Comparison of ENCODE assay signal across 8 cellular contexts in genomic region chr11:119205080-119205479, GRCh38. TPM values are rescaled to one million over a fixed set of nuclear protein-coding genes. Genes with fewer than 3 reads are reported as not detected.
A peak's percentile ranks its signal among the peaks of the same experiment; 100 is the strongest.
DNase-seq lines count a peak whose midpoint lies in the region; ATAC-seq and TF ChIP-seq lines count a peak whose summit lies in the region.

No MANE protein-coding gene starts in this region.

- DNase-seq in GM12865 (ENCODE audit: low read depth) (peak; percentile 49), esophagus muscularis mucosa (ENCODE audit: extremely low spot score) (no peak), NCI-H69 (lab: John Stamatoyannopoulos, UW) (no peak), cerebellar cortex (ENCODE audit: low spot score) (no peak), NCI-H1048 (lab: John Stamatoyannopoulos, UW) (no peak)

- TF ChIP-seq POLR2A in esophagus muscularis mucosa (IDR thresholded peaks at IDR 0.05; ENCODE audit: low read depth): no peak

- H3K79me2 ChIP-seq in OCI-LY3 (ENCODE audit: low read length): peaks cover 39% of the 10 kb centered on the region

- no peak overlapping the region for H2AFZ ChIP-seq in OCI-LY3 (ENCODE audit: low read depth, low read length)

- peak overlapping the region; percentile 85 for H3K4me2 ChIP-seq in OCI-LY3 (ENCODE audit: low read length)

- H4K20me1 ChIP-seq in OCI-LY3 (ENCODE audit: insufficient read depth, low read length): peaks cover 21% of the 10 kb centered on the region

- no peak for ATAC-seq in HG03460 (IDR thresholded peaks at IDR 0.05; ENCODE audit: unreplicated experiment)

- no peaks in the 10 kb centered on the region for H3K27me3 ChIP-seq in OCI-LY3 (ENCODE audit: low read depth, low read length)
- H3K27me3 ChIP-seq in esophagus muscularis mucosa: no peaks in the 10 kb centered on the region
- H3K27me3 ChIP-seq in rectal smooth muscle tissue (ENCODE audit: control insufficient read depth, insufficient read depth, low read length): no peaks in the 10 kb centered on the region

- H3K4me1 ChIP-seq in OCI-LY3 (ENCODE audit: low read length) (peaks cover 18% of the 10 kb centered on the region), esophagus muscularis mucosa (peaks cover 11 to 38% (median 35%) of the 10 kb centered on the region in 4 donors), rectal smooth muscle tissue (ENCODE audit: control insufficient read depth, insufficient read depth, low read length) (peaks cover 8% of the 10 kb centered on the region)

- WGBS in esophagus muscularis mucosa: 58% methylated on average over 10 of the region's 10 CpGs

- intact Hi-C loops in esophagus muscularis mucosa (cut with DNase I): loop anchor here (5.0 kb wide), 2 partner anchors 77 to 117 kb away; no protein-coding TSS in a partner anchor

- TF ChIP-seq CTCF in GM12865 (IDR thresholded peaks at IDR 0.05; ENCODE audit: insufficient read depth, low read depth, low read length, missing control alignments): no peak
- TF ChIP-seq CTCF in OCI-LY3 (IDR thresholded peaks at IDR 0.05; ENCODE audit: low read depth, low read length): no peak
- TF ChIP-seq CTCF in esophagus muscularis mucosa (IDR thresholded peaks at IDR 0.05): no peak

- TF ChIP-seq EP300 in esophagus muscularis mucosa (IDR thresholded peaks at IDR 0.05): no peak

- H3K27ac ChIP-seq in OCI-LY3 (ENCODE audit: low read length) (peak overlapping the region; percentile 79; the same call in 1 of the 2 replicates), esophagus muscularis mucosa (replicated peaks in 1 of 4) (peak overlapping the region; percentile 90 to 96 (median 96)), rectal smooth muscle tissue (ENCODE audit: low read depth, low read length) (no peak overlapping the region)

- H3K4me3 ChIP-seq in GM12865 (ENCODE audit: low read depth, low read length) (peak overlapping the region; percentile 99), OCI-LY3 (ENCODE audit: low read length) (peak overlapping the region; percentile 96), esophagus muscularis mucosa (peak overlapping the region; percentile 62 to 97 (median 92)), rectal smooth muscle tissue (ENCODE audit: low read length) (peak overlapping the region; percentile 32)

- H3K36me3 ChIP-seq in OCI-LY3 (replicated peaks; ENCODE audit: low read depth, low read length) (peaks cover 3% of the 10 kb centered on the region), esophagus muscularis mucosa (no peaks in the 10 kb centered on the region), rectal smooth muscle tissue (ENCODE audit: control insufficient read depth, insufficient read depth, low read length) (no peaks in the 10 kb centered on the region)

- no peaks in the 10 kb centered on the region for H3K9me3 ChIP-seq in OCI-LY3 (ENCODE audit: insufficient read depth, low read length)
- H3K9me3 ChIP-seq in esophagus muscularis mucosa: no peaks in the 10 kb centered on the region

- H3K9ac ChIP-seq in OCI-LY3 (ENCODE audit: low read length) (peak overlapping the region; percentile 95), rectal smooth muscle tissue (ENCODE audit: low read length) (no peak overlapping the region)

RNA-seq across cellular contexts. Expression of gene CBL, which starts 1.1 kb away (rescaled TPM):
- total RNA-seq in esophagus muscularis mucosa: 10 to 100 TPM; 20.7 to 27.7 (median 24.1) TPM

RNA-seq across cellular contexts. Expression of gene NHERF4, which starts 19.8 kb away (rescaled TPM):
- under 1 TPM in 1 of 4 donors, not detected in 3; 0.29 TPM for total RNA-seq in esophagus muscularis mucosa

RNA-seq across cellular contexts. Expression of gene NLRX1, which starts 36.6 kb away (rescaled TPM):
- total RNA-seq in esophagus muscularis mucosa: 10 to 100 TPM; 21.5 to 47.3 (median 27.2) TPM

RNA-seq across cellular contexts. Expression of gene ABCG4, which starts 56.2 kb away (rescaled TPM):
- 1 to 10 TPM in 1 of 4 donors, under 1 TPM in 3; 0.33 to 1.4 (median 0.60) TPM for total RNA-seq in esophagus muscularis mucosa

Comparison
In these comparisons a context has a peak if more than half of its experiments do, and no peak if none do; other contexts are left out.
1. H3K4me3 ChIP-seq: peak in every context shown above with its lines; median percentile 99 in GM12865; 96 in OCI-LY3; 92 in esophagus muscularis mucosa; 32 in rectal smooth muscle tissue.